29 cellular contexts compared by ENCODE assay signal in genomic region chr3:69016901-69017300, GRCh38.
"Had no signal": no experiment of that assay in that cellular context is flagged by ENCODE, and none has a peak within 500 bp of the region (broad histone marks: within the 10 kb centered on the region; RNA-seq: fewer than 3 reads in every experiment).

No MANE protein-coding gene starts in this region.

- H3K4me1 ChIP-seq: right lobe of liver had no signal

- H3K27ac ChIP-seq: brain microvascular endothelial cell, coronary artery, heart left ventricle, left lung, lower lobe of right lung, right lobe of liver, stomach, tibial artery, VCaP had no signal

- H3K27me3 ChIP-seq: brain microvascular endothelial cell, heart left ventricle, left lung, right lobe of liver, stomach, tibial artery had no signal

- H3K9me3 Mint-ChIP-seq: activated CD4-positive, alpha-beta memory T cell treated with anti-CD3 and anti-CD28 coated beads, Interleukin-2, amount 10 ng/mL, durations not matched to agents 7 days and 5 days; activated CD4-positive, alpha-beta T cell treated with anti-CD3 and anti-CD28 coated beads, Interleukin-2, amount 10 ng/mL, durations not matched to agents 24 days and 14 days; activated naive CD4-positive, alpha-beta T cell treated with anti-CD3 and anti-CD28 coated beads, Interleukin-2, amount 10 ng/mL, durations not matched to agents 7 days and 5 days; activated naive CD8-positive, alpha-beta T cell treated with anti-CD3 and anti-CD28 coated beads, Interleukin-2, amount 10 ng/mL, durations not matched to agents 7 days and 5 days; activated T-cell treated with anti-CD3 and anti-CD28 coated beads, Interleukin-2, amount 50 U/mL, for 24 hours; effector memory CD8-positive, alpha-beta T cell; immature natural killer cell; natural killer cell treated with Interleukin-12 subunit alpha and Interleukin-12 subunit beta and Interleukin-15 and Interleukin-18, amount 100 ng/mL, for 72 hours had no signal

- H3K4me3 Mint-ChIP-seq: activated CD4-positive, alpha-beta memory T cell treated with anti-CD3 and anti-CD28 coated beads, Interleukin-2, amount 10 ng/mL, durations not matched to agents 7 days and 5 days; activated CD4-positive, alpha-beta T cell treated with anti-CD3 and anti-CD28 coated beads, Interleukin-2, amount 10 ng/mL, durations not matched to agents 24 days and 14 days; activated naive CD4-positive, alpha-beta T cell treated with anti-CD3 and anti-CD28 coated beads, Interleukin-2, amount 10 ng/mL, durations not matched to agents 7 days and 5 days; activated naive CD8-positive, alpha-beta T cell treated with anti-CD3 and anti-CD28 coated beads, Interleukin-2, amount 10 ng/mL, durations not matched to agents 7 days and 5 days; activated T-cell treated with anti-CD3 and anti-CD28 coated beads, Interleukin-2, amount 50 U/mL, for 24 hours; effector memory CD8-positive, alpha-beta T cell; immature natural killer cell; natural killer cell treated with Interleukin-12 subunit alpha and Interleukin-12 subunit beta and Interleukin-15 and Interleukin-18, amount 100 ng/mL, for 72 hours had no signal

- H3K9me3 ChIP-seq: heart left ventricle, left lung, lower lobe of right lung, mucosa of descending colon, right lobe of liver, stomach, tibial artery had no signal

- FAIRE-seq: astrocyte, TTC549 had no signal

- H3K27ac Mint-ChIP-seq: activated CD4-positive, alpha-beta memory T cell treated with anti-CD3 and anti-CD28 coated beads, Interleukin-2, amount 10 ng/mL, durations not matched to agents 7 days and 5 days; activated CD4-positive, alpha-beta T cell treated with anti-CD3 and anti-CD28 coated beads, Interleukin-2, amount 10 ng/mL, durations not matched to agents 24 days and 14 days; activated naive CD4-positive, alpha-beta T cell treated with anti-CD3 and anti-CD28 coated beads, Interleukin-2, amount 10 ng/mL, durations not matched to agents 7 days and 5 days; activated naive CD8-positive, alpha-beta T cell treated with anti-CD3 and anti-CD28 coated beads, Interleukin-2, amount 10 ng/mL, durations not matched to agents 7 days and 5 days; activated T-cell treated with anti-CD3 and anti-CD28 coated beads, Interleukin-2, amount 50 U/mL, for 24 hours; natural killer cell treated with Interleukin-12 subunit alpha and Interleukin-12 subunit beta and Interleukin-15 and Interleukin-18, amount 100 ng/mL, for 72 hours had no signal

- ATAC-seq: effector memory CD8-positive, alpha-beta T cell; esophagus mucosa; heart left ventricle; left lung; lower lobe of right lung; mucosa of descending colon; natural killer cell treated with Interleukin-12 subunit alpha and Interleukin-12 subunit beta and Interleukin-15 and Interleukin-18, amount 100 ng/mL, for 72 hours; right lobe of liver had no signal

- H3K4me3 ChIP-seq: coronary artery, heart left ventricle, left lung, lower lobe of right lung, mucosa of descending colon, right lobe of liver, stomach, tibial artery had no signal

- DNase-seq: activated CD4-positive, alpha-beta memory T cell treated with anti-CD3 and anti-CD28 coated beads, Interleukin-2, amount 10 ng/mL, durations not matched to agents 7 days and 5 days; activated CD4-positive, alpha-beta T cell treated with anti-CD3 and anti-CD28 coated beads, Interleukin-2, amount 10 ng/mL, durations not matched to agents 24 days and 14 days; activated CD4-positive, CD25-positive, alpha-beta regulatory T cell treated with anti-CD3 and anti-CD28 coated beads, Interleukin-2, amount 50 U/mL, for 72 hours; activated CD8-positive, alpha-beta memory T cell treated with anti-CD3 and anti-CD28 coated beads, Interleukin-2, amount 50 U/mL, for 48 hours; activated gamma-delta T cell; activated naive CD4-positive, alpha-beta T cell treated with anti-CD3 and anti-CD28 coated beads, Interleukin-2, amount 10 ng/mL, durations not matched to agents 7 days and 5 days; activated naive CD8-positive, alpha-beta T cell treated with anti-CD3 and anti-CD28 coated beads, Interleukin-2, amount 10 ng/mL, durations not matched to agents 7 days and 5 days; activated T-cell treated with anti-CD3 and anti-CD28 coated beads, Interleukin-2, amount 50 U/mL, for 24 hours; amniotic stem cell; brain microvascular endothelial cell; effector memory CD8-positive, alpha-beta T cell; foreskin fibroblast; heart left ventricle; hypothalamus; immature natural killer cell; lower lobe of right lung; mucosa of descending colon; right lobe of liver; stimulated activated CD4-positive, alpha-beta T cell treated with anti-CD3 and anti-CD28 coated beads, Interleukin-4, amount 100 ng/mL, for 1 hour; stomach; T-helper 1 cell; tibial artery had no signal

- H3K27me3 Mint-ChIP-seq: activated CD4-positive, alpha-beta memory T cell treated with anti-CD3 and anti-CD28 coated beads, Interleukin-2, amount 10 ng/mL, durations not matched to agents 7 days and 5 days; activated CD4-positive, alpha-beta T cell treated with anti-CD3 and anti-CD28 coated beads, Interleukin-2, amount 10 ng/mL, durations not matched to agents 24 days and 14 days; activated naive CD4-positive, alpha-beta T cell treated with anti-CD3 and anti-CD28 coated beads, Interleukin-2, amount 10 ng/mL, durations not matched to agents 7 days and 5 days; activated naive CD8-positive, alpha-beta T cell treated with anti-CD3 and anti-CD28 coated beads, Interleukin-2, amount 10 ng/mL, durations not matched to agents 7 days and 5 days; activated T-cell treated with anti-CD3 and anti-CD28 coated beads, Interleukin-2, amount 50 U/mL, for 24 hours; effector memory CD8-positive, alpha-beta T cell; natural killer cell treated with Interleukin-12 subunit alpha and Interleukin-12 subunit beta and Interleukin-15 and Interleukin-18, amount 100 ng/mL, for 72 hours had no signal

- H3K36me3 Mint-ChIP-seq: natural killer cell treated with Interleukin-12 subunit alpha and Interleukin-12 subunit beta and Interleukin-15 and Interleukin-18, amount 100 ng/mL, for 72 hours had no signal
